8 cellular contexts compared by ENCODE assay signal in the genomic region with DNA sequence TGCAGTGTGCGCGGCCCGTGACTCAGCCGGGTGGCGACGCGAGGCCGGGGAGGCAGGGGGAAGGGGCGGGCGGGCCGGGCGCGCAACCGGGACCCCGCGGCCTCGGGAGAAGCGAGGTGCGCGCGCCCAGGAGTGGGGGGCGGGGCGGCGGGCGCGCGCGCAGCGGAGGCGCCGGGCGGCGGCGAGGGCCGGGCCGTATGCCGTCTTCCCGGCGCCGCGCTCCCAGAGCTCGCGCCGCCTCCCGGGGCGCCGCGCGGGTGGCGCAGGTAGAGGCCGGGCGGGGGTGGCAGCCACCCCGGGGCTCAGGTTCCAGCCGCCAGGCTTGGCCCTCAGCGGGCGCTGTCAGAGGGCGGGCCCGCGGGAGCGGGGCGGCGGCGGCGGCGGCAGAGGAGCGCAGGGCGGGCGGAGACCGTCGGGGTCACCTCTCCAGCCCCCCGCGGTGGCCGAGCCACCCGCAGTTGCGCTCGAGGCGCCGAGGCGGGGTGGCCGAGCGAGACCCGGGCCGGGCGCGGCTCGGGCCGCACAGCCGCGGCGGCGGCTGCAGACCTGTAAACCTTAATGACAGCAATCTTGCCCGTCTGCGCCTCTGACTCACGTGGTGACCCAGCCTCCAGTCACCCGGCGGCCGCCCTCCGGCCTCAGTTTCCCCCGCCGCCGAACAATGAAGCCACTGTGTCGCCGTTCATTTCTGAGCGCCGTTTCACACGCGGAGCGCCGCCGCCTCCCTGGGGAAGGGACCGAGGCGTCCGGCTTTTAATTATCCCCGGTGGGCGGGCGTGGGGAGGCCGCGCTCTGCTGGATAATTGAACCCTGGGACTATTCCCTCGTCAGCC. TPM values are rescaled to one million over a fixed set of nuclear protein-coding genes. Genes with fewer than 3 reads are reported as not detected.
DNase-seq lines count a peak whose midpoint lies in the region; ATAC-seq lines count a peak whose summit lies in the region.

No MANE protein-coding gene starts in this region.

- peaks cover 12% of the 10 kb centered on the region for H3K4me1 ChIP-seq in effector memory CD4-positive, alpha-beta T cell (ENCODE audit: control insufficient read depth, insufficient read depth, low read length, poor library complexity, severe bottlenecking)
- H3K4me1 ChIP-seq in mononuclear cell (ENCODE audit: insufficient read depth, low read length), result peaks cover 30% of the 10 kb centered on the region

- DNase-seq in H7, result peak; percentile 98
- DNase-seq in NCI-H1930 (lab: John Stamatoyannopoulos, UW), result peak; percentile 58 to 83
- peak; percentile 21 to 40 for DNase-seq in activated CD4-positive, alpha-beta T cell treated with anti-CD3 and anti-CD28 coated beads, Interleukin-2, amount 50 U/mL, for 24 hours (ENCODE audit: low read depth in 1 of 2, low spot score in 1 of 2)
- DNase-seq in effector memory CD4-positive, alpha-beta T cell, result peak; percentile 35 to 39 (median 36)
- DNase-seq in stimulated activated effector memory CD8-positive, alpha-beta T cell treated with anti-CD3 and anti-CD28 coated beads, Interleukin-12 subunit alpha, Interleukin-12 subunit beta, amount 100 ng/mL, for 72 hours (ENCODE audit: low spot score in 2 of 2), result peak; percentile 35 to 70
- DNase-seq in MV-4-11 (lab: John Stamatoyannopoulos, UW), result no peak

- peaks cover 5% of the 10 kb centered on the region for H3K36me3 Mint-ChIP-seq in stimulated activated effector memory CD8-positive, alpha-beta T cell treated with anti-CD3 and anti-CD28 coated beads, Interleukin-12 subunit alpha, Interleukin-12 subunit beta, amount 100 ng/mL, for 72 hours

- H3K9me3 ChIP-seq in effector memory CD4-positive, alpha-beta T cell (ENCODE audit: control insufficient read depth, low read length), result no peaks in the 10 kb centered on the region
- no peaks in the 10 kb centered on the region for H3K9me3 ChIP-seq in mononuclear cell (ENCODE audit: low read depth, low read length)

- H3K4me3 Mint-ChIP-seq in stimulated activated effector memory CD8-positive, alpha-beta T cell treated with anti-CD3 and anti-CD28 coated beads, Interleukin-12 subunit alpha, Interleukin-12 subunit beta, amount 100 ng/mL, for 72 hours, result peak overlapping the region; percentile 71

- H3K27ac Mint-ChIP-seq in stimulated activated effector memory CD8-positive, alpha-beta T cell treated with anti-CD3 and anti-CD28 coated beads, Interleukin-12 subunit alpha, Interleukin-12 subunit beta, amount 100 ng/mL, for 72 hours, result no peak overlapping the region

- ATAC-seq in stimulated activated effector memory CD8-positive, alpha-beta T cell treated with anti-CD3 and anti-CD28 coated beads, Interleukin-12 subunit alpha, Interleukin-12 subunit beta, amount 100 ng/mL, for 72 hours, result peak; percentile 86

- H3K4me1 Mint-ChIP-seq in stimulated activated effector memory CD8-positive, alpha-beta T cell treated with anti-CD3 and anti-CD28 coated beads, Interleukin-12 subunit alpha, Interleukin-12 subunit beta, amount 100 ng/mL, for 72 hours, result peaks cover 43% of the 10 kb centered on the region

- H3K36me3 ChIP-seq in H7 (replicated peaks; ENCODE audit: control insufficient read depth, insufficient read depth, low read length), result no peaks in the 10 kb centered on the region
- no peaks in the 10 kb centered on the region for H3K36me3 ChIP-seq in effector memory CD4-positive, alpha-beta T cell (ENCODE audit: control insufficient read depth, insufficient read depth, low read length)

- H3K4me3 ChIP-seq in GM08714 (ENCODE audit: low read length) (peak overlapping the region; percentile 66), H7 (ENCODE audit: insufficient read depth, low read depth, low read length) (peak overlapping the region; percentile 77), mononuclear cell (ENCODE audit: low read length) (peak overlapping the region; percentile 34)
- peak overlapping the region; percentile 54 for H3K4me3 ChIP-seq in effector memory CD4-positive, alpha-beta T cell (ENCODE audit: insufficient read depth, low read depth, low read length, poor library complexity, severe bottlenecking)

- no peaks in the 10 kb centered on the region for H3K9me3 Mint-ChIP-seq in stimulated activated effector memory CD8-positive, alpha-beta T cell treated with anti-CD3 and anti-CD28 coated beads, Interleukin-12 subunit alpha, Interleukin-12 subunit beta, amount 100 ng/mL, for 72 hours

- no peak overlapping the region for H3K27ac ChIP-seq in effector memory CD4-positive, alpha-beta T cell (ENCODE audit: insufficient read depth, low read length, poor library complexity, severe bottlenecking)

- peaks cover 4% of the 10 kb centered on the region; the same call in 1 of the 2 replicates for H3K27me3 ChIP-seq in H7 (ENCODE audit: control insufficient read depth, insufficient read depth, low read length)
- peaks cover 5% of the 10 kb centered on the region for H3K27me3 ChIP-seq in effector memory CD4-positive, alpha-beta T cell (replicated peaks; ENCODE audit: control insufficient read depth, insufficient read depth, low read length, poor library complexity, severe bottlenecking)
- peaks cover 32% of the 10 kb centered on the region for H3K27me3 ChIP-seq in mononuclear cell (ENCODE audit: insufficient read depth, low read length)

RNA-seq across cellular contexts. Expression of gene SMAD7, which starts 25.3 kb away (rescaled TPM):
- 78.3 and 80.4 TPM in 2 replicates for total RNA-seq in H7 (2014; rRNA removed; shearing (Covaris generic))
- total RNA-seq in mononuclear cell, result 89.7 TPM
